Comparison of ENCODE assay signal across 8 cellular contexts in genomic region chr2:206276169-206276927, GRCh38.
DNase-seq lines count a peak whose midpoint lies in the region; ATAC-seq and TF ChIP-seq lines count a peak whose summit lies in the region.

No MANE protein-coding gene starts in this region.

- TF ChIP-seq CTCF in astrocyte of the spinal cord (IDR thresholded peaks at IDR 0.05; ENCODE audit: low read depth, low read length), result no peak

- H3K27ac ChIP-seq in HUES6 (ENCODE audit: low read depth, low read length) (no peak overlapping the region), muscle layer of duodenum (ENCODE audit: low read length) (no peak overlapping the region)

- peaks cover 33% of the 10 kb centered on the region for H3K27me3 ChIP-seq in HUES6 (ENCODE audit: control insufficient read depth, insufficient read depth, low read length)
- peaks cover 32% of the 10 kb centered on the region for H3K27me3 ChIP-seq in muscle layer of duodenum (ENCODE audit: low read depth, low read length)

- no peak overlapping the region for H3K9ac ChIP-seq in HUES6 (ENCODE audit: low read length)

- H3K36me3 ChIP-seq in HUES6 (ENCODE audit: control insufficient read depth, insufficient read depth, low read length) (no peaks in the 10 kb centered on the region), muscle layer of duodenum (ENCODE audit: control insufficient read depth in 1 of 2, insufficient read depth in 2 of 2, low read length in 2 of 2) (no peaks in the 10 kb centered on the region)

- DNase-seq in NCI-H1417 (lab: John Stamatoyannopoulos, UW) (peak in 2 of 3 experiments; percentile 30 to 68), NCI-H1417 treated with DMSO at 0.1 percent for 48 hours (lab: John Stamatoyannopoulos, UW) (no peak), astrocyte of the spinal cord (ENCODE audit: low read depth, low spot score) (no peak), erythroblast (lab: John Stamatoyannopoulos, UW) (no peak)
- DNase-seq in stimulated activated naive CD4-positive, alpha-beta T cell treated with Interleukin-2 at 50 U/mL for 16 hours (lab: John Stamatoyannopoulos, UW), result no peak

- ATAC-seq in HG02763 (IDR thresholded peaks at IDR 0.05; ENCODE audit: unreplicated experiment), result no peak

- H3K9me3 ChIP-seq in HUES6 (ENCODE audit: control insufficient read depth, insufficient read depth, low read depth, low read length), result no peaks in the 10 kb centered on the region
- H3K9me3 ChIP-seq in muscle layer of duodenum (ENCODE audit: control insufficient read depth in 1 of 2, low read length in 2 of 2), result no peaks in the 10 kb centered on the region

- H3K4me3 ChIP-seq in HUES6 (ENCODE audit: low read depth, low read length) (peak overlapping the region; percentile 76), astrocyte of the spinal cord (ENCODE audit: low read depth, low read length) (peak overlapping the region; percentile 62), muscle layer of duodenum (ENCODE audit: low read depth in 1 of 2, low read length in 2 of 2) (peak overlapping the region; percentile 73 to 74)

- peaks cover 17% of the 10 kb centered on the region; the same call in 1 of the 2 replicates for H3K4me1 ChIP-seq in HUES6 (ENCODE audit: control insufficient read depth, insufficient read depth, low read length)
- H3K4me1 ChIP-seq in muscle layer of duodenum (ENCODE audit: control insufficient read depth in 1 of 2, insufficient read depth in 2 of 2, low read length in 2 of 2), result peaks cover 0 to 7% of the 10 kb centered on the region in 2 donors

- TF ChIP-seq POLR2A in erythroblast (IDR thresholded peaks at IDR 0.05; ENCODE audit: low read length), result no peak

- in situ Hi-C loops in astrocyte of the spinal cord (cut with HindIII; ENCODE audit: low sequenced_read_pairs), result no loop called here

Comparison
In these comparisons a context has a peak if more than half of its experiments do, and no peak if none do; other contexts are left out.
1. DNase-seq: peak in NCI-H1417 (2 of 3); none in NCI-H1417 treated with DMSO at 0.1 percent for 48 hours (single experiment), astrocyte of the spinal cord (single experiment), stimulated activated naive CD4-positive, alpha-beta T cell treated with Interleukin-2 at 50 U/mL for 16 hours (single experiment) and erythroblast (0 of 2).
2. Peak in every context shown above with its lines, with median percentiles within 50 percentile points of each other: H3K4me3 ChIP-seq.